In genomic region chr16:86821933-86822332, GRCh38 we compare ENCODE assay signal across 20 cellular contexts.
"Had no signal": no experiment of that assay in that cellular context is flagged by ENCODE, and none has a peak within 500 bp of the region (broad histone marks: within the 10 kb centered on the region; RNA-seq: fewer than 3 reads in every experiment).

No MANE protein-coding gene starts in this region.

- H3K4me1 ChIP-seq: left lung had no signal

- H3K4me3 ChIP-seq: gastrocnemius medialis, left lung, ovary, stomach, thoracic aorta had no signal

- H3K36me3 ChIP-seq: gastrocnemius medialis, left lung, ovary, stomach, thoracic aorta, WERI-Rb-1 had no signal

- H3K27ac ChIP-seq: gastrocnemius medialis, left lung, ovary, stomach, thoracic aorta, WERI-Rb-1 had no signal

- DNase-seq: activated CD4-positive, alpha-beta T cell treated with anti-CD3 and anti-CD28 coated beads for 1 hour; activated effector memory CD4-positive, alpha-beta T cell treated with anti-CD3 and anti-CD28 coated beads, Interleukin-2, amount 50 U/mL, for 16 hours; activated naive CD4-positive, alpha-beta T cell treated with anti-CD3 and anti-CD28 coated beads, Interleukin-2, amount 50 U/mL, for 16 hours; activated T-cell treated with anti-CD3 and anti-CD28 coated beads, Interleukin-2, amount 50 U/mL, for 72 hours; aorta; cerebellar nuclear complex; effector CD4-positive, alpha-beta T cell; gastrocnemius medialis; head of caudate nucleus; kidney; left lung; naive thymus-derived CD8-positive, alpha-beta T cell; ovary; stimulated activated CD4-positive, alpha-beta T cell treated with anti-CD3 and anti-CD28 coated beads, Interleukin-4, amount 100 ng/mL, for 24 hours; stomach; WERI-Rb-1 had no signal

- FAIRE-seq: bronchial epithelial cell, kidney had no signal

- ATAC-seq: activated T-cell treated with anti-CD3 and anti-CD28 coated beads, Interleukin-2, amount 50 U/mL, for 72 hours; gastrocnemius medialis; left lung; naive thymus-derived CD8-positive, alpha-beta T cell; sciatic nerve; stimulated activated effector memory CD8-positive, alpha-beta T cell treated with anti-CD3 and anti-CD28 coated beads, Interleukin-12 subunit alpha, Interleukin-12 subunit beta, amount 100 ng/mL, for 72 hours had no signal

- H3K9me3 ChIP-seq: gastrocnemius medialis, left lung, ovary, stomach, thoracic aorta had no signal

- H3K27me3 ChIP-seq: ovary had no signal
